In the genomic region with DNA sequence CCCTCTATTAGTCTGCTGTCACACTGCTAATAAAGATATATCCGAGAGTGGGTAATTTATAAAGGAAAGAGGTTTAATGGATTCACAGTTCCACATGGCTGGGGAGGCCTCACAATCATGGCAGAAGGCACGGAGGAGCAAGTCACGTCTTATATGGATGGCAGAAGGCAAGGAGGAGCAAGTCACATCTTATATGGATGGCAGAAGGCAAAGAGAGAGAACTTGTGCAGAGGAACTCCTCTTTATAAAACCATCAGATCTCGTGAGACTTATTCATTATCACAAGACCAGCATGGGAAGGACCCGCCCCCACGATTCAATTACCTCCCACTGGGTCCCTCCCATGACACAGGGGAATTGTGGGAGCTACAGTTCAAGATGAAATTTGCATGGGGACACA, we compare ENCODE assay signal across 2 cellular contexts.
TF ChIP-seq lines count a peak whose summit lies in the region.

No MANE protein-coding gene starts in this region.

TF ChIP-seq in K562, 482 proteins besides CTCF, POLR2A, EP300 and RAD21:
- TF ChIP-seq ZNF431 (CRISPR knock-in tag; IDR thresholded peaks at IDR 0.05): peak; percentile 92

TF ChIP-seq in HepG2, 621 proteins besides CTCF, POLR2A, EP300 and RAD21:
- TF ChIP-seq ZNF431 (CRISPR knock-in tag; IDR thresholded peaks at IDR 0.05; ENCODE audit: borderline replicate concordance, low read depth): peak; percentile 70; the same call in 1 of the 2 replicates
